Comparison of ENCODE assay signal across 15 cellular contexts in genomic region chr17:80103061-80103481, GRCh38. TPM values are rescaled to one million over a fixed set of nuclear protein-coding genes. Genes with fewer than 3 reads are reported as not detected.
DNase-seq lines count a peak whose midpoint lies in the region; ATAC-seq lines count a peak whose summit lies in the region.
"Had no signal": no experiment of that assay in that cellular context is flagged by ENCODE, and none has a peak within 500 bp of the region (broad histone marks: within the 10 kb centered on the region; RNA-seq: fewer than 3 reads in every experiment).

No MANE protein-coding gene starts in this region.

- CTCF ChIA-PET in activated CD8-positive, alpha-beta T cell treated with anti-CD3 and anti-CD28 coated beads, Interleukin-2, amount 10 ng/mL, durations not matched to agents 7 days and 5 days (lab: Charles Lee), result no interaction called here

- no peaks in the 10 kb centered on the region for H3K9me3 ChIP-seq in skeletal muscle satellite cell (replicated peaks; ENCODE audit: low read length)
- H3K9me3 ChIP-seq: gastrocnemius medialis, SJSA1 had no signal

- peak overlapping the region; percentile 100 for H3K4me2 ChIP-seq in skeletal muscle satellite cell (ENCODE audit: low read length)

- POLR2A ChIA-PET in activated CD8-positive, alpha-beta T cell treated with anti-CD3 and anti-CD28 coated beads, Interleukin-2, amount 10 ng/mL, durations not matched to agents 7 days and 5 days (lab: Charles Lee), result no interaction called here

- peak overlapping the region; percentile 11 to 13 for H3K4me3 Mint-ChIP-seq in activated T-cell treated with anti-CD3 and anti-CD28 coated beads, Interleukin-2, amount 50 U/mL, for 72 hours
- peak overlapping the region; percentile 34 for H3K4me3 Mint-ChIP-seq in activated CD8-positive, alpha-beta T cell treated with anti-CD3 and anti-CD28 coated beads, Interleukin-2, amount 10 ng/mL, durations not matched to agents 7 days and 5 days

- no peak overlapping the region for H3K27ac Mint-ChIP-seq in activated T-cell treated with anti-CD3 and anti-CD28 coated beads, Interleukin-2, amount 50 U/mL, for 72 hours
- no peak overlapping the region for H3K27ac Mint-ChIP-seq in activated CD8-positive, alpha-beta T cell treated with anti-CD3 and anti-CD28 coated beads, Interleukin-2, amount 10 ng/mL, durations not matched to agents 7 days and 5 days
- H3K27ac Mint-ChIP-seq: HFFc6 had no signal

- no peaks in the 10 kb centered on the region for H3K27me3 Mint-ChIP-seq in activated T-cell treated with anti-CD3 and anti-CD28 coated beads, Interleukin-2, amount 50 U/mL, for 72 hours (ENCODE audit: low read depth)
- peaks cover 6% of the 10 kb centered on the region for H3K27me3 Mint-ChIP-seq in activated CD8-positive, alpha-beta T cell treated with anti-CD3 and anti-CD28 coated beads, Interleukin-2, amount 10 ng/mL, durations not matched to agents 7 days and 5 days (ENCODE audit: low read depth)

- no peak overlapping the region for H3K4me3 ChIP-seq in skeletal muscle satellite cell (ENCODE audit: low read length)
- H3K4me3 ChIP-seq: SJSA1 had no signal

- no peak overlapping the region for H3K9ac ChIP-seq in skeletal muscle satellite cell (ENCODE audit: low read depth, low read length)

- no peaks in the 10 kb centered on the region for H3K36me3 ChIP-seq in skeletal muscle satellite cell (ENCODE audit: insufficient read depth, low read length)
- H3K36me3 ChIP-seq: gastrocnemius medialis had no signal

- ATAC-seq in activated T-cell treated with anti-CD3 and anti-CD28 coated beads, Interleukin-2, amount 50 U/mL, for 72 hours (replicated peaks in 1 of 2), result no peak
- ATAC-seq in activated CD8-positive, alpha-beta T cell treated with anti-CD3 and anti-CD28 coated beads, Interleukin-2, amount 10 ng/mL, durations not matched to agents 7 days and 5 days, result no peak
- ATAC-seq in GM18909 (IDR thresholded peaks at IDR 0.05; ENCODE audit: poor library complexity, unreplicated experiment) (no peak), HG02588 (IDR thresholded peaks at IDR 0.05; ENCODE audit: unreplicated experiment) (no peak), GM19452 (IDR thresholded peaks at IDR 0.05; ENCODE audit: unreplicated experiment) (no peak)
- ATAC-seq: activated CD4-positive, CD25-positive, alpha-beta regulatory T cell treated with anti-CD3 and anti-CD28 coated beads, Interleukin-2, amount 50 U/mL, for 24 hours; gastrocnemius medialis; K562; left colon had no signal

- H3K27me3 ChIP-seq in skeletal muscle satellite cell (ENCODE audit: control insufficient read depth, insufficient read depth, low read length), result peaks cover 10% of the 10 kb centered on the region
- H3K27me3 ChIP-seq: gastrocnemius medialis, SJSA1 had no signal

- no peak for DNase-seq in activated T-cell treated with anti-CD3 and anti-CD28 coated beads, Interleukin-2, amount 50 U/mL, for 72 hours
- no peak for DNase-seq in activated T-cell treated with anti-CD3 and anti-CD28 coated beads, Interleukin-2, amount 50 U/mL, for 1 hour
- DNase-seq in activated CD8-positive, alpha-beta T cell treated with anti-CD3 and anti-CD28 coated beads, Interleukin-2, amount 10 ng/mL, durations not matched to agents 7 days and 5 days, result no peak
- peak; percentile 60 for DNase-seq in islet precursor cell
- DNase-seq: gastrocnemius medialis, NCI-H187 treated with DMSO at 0.1 percent for 48 hours had no signal

- no peaks in the 10 kb centered on the region for H3K36me3 Mint-ChIP-seq in activated T-cell treated with anti-CD3 and anti-CD28 coated beads, Interleukin-2, amount 50 U/mL, for 72 hours (ENCODE audit: insufficient read depth in 2 of 2)
- no peaks in the 10 kb centered on the region for H3K36me3 Mint-ChIP-seq in activated CD8-positive, alpha-beta T cell treated with anti-CD3 and anti-CD28 coated beads, Interleukin-2, amount 10 ng/mL, durations not matched to agents 7 days and 5 days (ENCODE audit: low read depth)

- no peaks in the 10 kb centered on the region for H3K9me3 Mint-ChIP-seq in activated T-cell treated with anti-CD3 and anti-CD28 coated beads, Interleukin-2, amount 50 U/mL, for 72 hours
- no peaks in the 10 kb centered on the region for H3K9me3 Mint-ChIP-seq in activated CD8-positive, alpha-beta T cell treated with anti-CD3 and anti-CD28 coated beads, Interleukin-2, amount 10 ng/mL, durations not matched to agents 7 days and 5 days (ENCODE audit: insufficient read depth)
- H3K9me3 Mint-ChIP-seq: HFFc6 had no signal

- peaks cover 38% of the 10 kb centered on the region for H3K4me1 Mint-ChIP-seq in activated T-cell treated with anti-CD3 and anti-CD28 coated beads, Interleukin-2, amount 50 U/mL, for 72 hours (ENCODE audit: low read depth)
- H3K4me1 Mint-ChIP-seq in activated CD8-positive, alpha-beta T cell treated with anti-CD3 and anti-CD28 coated beads, Interleukin-2, amount 10 ng/mL, durations not matched to agents 7 days and 5 days (ENCODE audit: low read depth), result peaks cover 26% of the 10 kb centered on the region

- H3K4me1 ChIP-seq in skeletal muscle satellite cell (ENCODE audit: control insufficient read depth, insufficient read depth, low read length), result peaks cover 9% of the 10 kb centered on the region

RNA-seq across cellular contexts. Expression of gene GAA, which starts 1.7 kb away (rescaled TPM):
- 10 to 100 TPM; 31.7 to 37.1 TPM for total RNA-seq in activated T-cell treated with anti-CD3 and anti-CD28 coated beads, Interleukin-2, amount 50 U/mL, for 72 hours
- 10 to 100 TPM; 18.1 to 22.3 TPM for total RNA-seq in activated CD8-positive, alpha-beta T cell treated with anti-CD3 and anti-CD28 coated beads, Interleukin-2, amount 10 ng/mL, durations not matched to agents 7 days and 5 days
- 42.1 and 45.2 TPM in 2 replicates for total RNA-seq in skeletal muscle satellite cell (2012; rRNA removed)

RNA-seq across cellular contexts. Expression of gene EIF4A3, which starts 43.9 kb away (rescaled TPM):
- 100 to 1,000 TPM in 1 of 2 donors, 10 to 100 TPM in 1; 91.8 to 104 TPM for total RNA-seq in activated T-cell treated with anti-CD3 and anti-CD28 coated beads, Interleukin-2, amount 50 U/mL, for 72 hours
- total RNA-seq in activated CD8-positive, alpha-beta T cell treated with anti-CD3 and anti-CD28 coated beads, Interleukin-2, amount 10 ng/mL, durations not matched to agents 7 days and 5 days, result 100 to 1,000 TPM; 181 to 183 TPM
- total RNA-seq in skeletal muscle satellite cell (2012; rRNA removed), result 88.7 and 113 TPM in 2 replicates
